ENCODE assay signal across 8 cellular contexts in genomic region chr2:73385486-73386341, GRCh38.
DNase-seq lines count a peak whose midpoint lies in the region; ATAC-seq and TF ChIP-seq lines count a peak whose summit lies in the region.

Gene ALMS1 (plus strand): TSS chr2:73385836. CDS start chr2:73385869, 33 bp downstream.

- peak; percentile 18; the same call in 1 of the 2 replicates for TF ChIP-seq CTCF in VCaP (conservative IDR thresholded peaks at IDR 0.05)

- peak within 1 kb of the TSS; percentile 86 for H3K4me3 ChIP-seq in iPS-20b (ENCODE audit: low read length)
- peak within 1 kb of the TSS; percentile 57 to 90 (median 81) for H3K4me3 ChIP-seq in skin epidermis

- H3K27ac ChIP-seq in VCaP (peak within 1 kb of the TSS; percentile 75), iPS-20b (ENCODE audit: low read length) (peak within 1 kb of the TSS; percentile 78), skin epidermis (peak within 1 kb of the TSS; percentile 14 to 90 (median 82))

- in situ Hi-C loops in T47D (cut with HindIII; ENCODE audit: low pct_unique_long_range_greater_than_20kb, low sequenced_read_pairs): no loop called here

- ATAC-seq in GM18907 (IDR thresholded peaks at IDR 0.05; ENCODE audit: unreplicated experiment): peak; percentile 86
- ATAC-seq in HG03139 (IDR thresholded peaks at IDR 0.05; ENCODE audit: unreplicated experiment): peak; percentile 90

- no peaks in the 10 kb centered on the region for H3K4me1 ChIP-seq in iPS-20b (ENCODE audit: insufficient read depth, low read length)

- H3K9me3 ChIP-seq in iPS-20b (ENCODE audit: insufficient read depth, low read depth, low read length): no peaks in the 10 kb centered on the region

- no peaks in the 10 kb centered on the region for H3K36me3 ChIP-seq in iPS-20b (ENCODE audit: insufficient read depth, low read depth, low read length)

- peak within 1 kb of the TSS; percentile 90; the same call in 1 of the 2 replicates for H3K9ac ChIP-seq in iPS-20b (ENCODE audit: low read depth, low read length)

- DNase-seq in AG08395 (ENCODE audit: low spot score) (peak; percentile 93), NCI-H2196 treated with DMSO at 0.1 percent for 48 hours (lab: John Stamatoyannopoulos, UW; ENCODE audit: unreplicated experiment) (peak; percentile 63), T47D (ENCODE audit: low read depth in 1 of 2, low spot score in 1 of 2) (peak; percentile 63 to 91)

- peaks cover 38% of the 10 kb centered on the region for H3K27me3 ChIP-seq in iPS-20b (ENCODE audit: insufficient read depth, low read length)

Comparison
In these comparisons a context has a peak if more than half of its experiments do, and no peak if none do; other contexts are left out.
1. Peak in every context shown above with its lines: DNase-seq, ATAC-seq, H3K4me3 ChIP-seq and H3K27ac ChIP-seq.